ENCODE assay signal across 1 cellular context in genomic region chr6:42781546-42781810, GRCh38.
TF ChIP-seq lines count a peak whose summit lies in the region.

No MANE protein-coding gene starts in this region.

TF ChIP-seq in H1, 55 proteins besides CTCF, POLR2A, EP300 and RAD21:
- TF ChIP-seq TEAD4 (IDR thresholded peaks at IDR 0.05; ENCODE audit: low read depth, low read length) (no peak), CHD1 (IDR thresholded peaks at IDR 0.05; ENCODE audit: low read depth, low read length) (peak; percentile 23; the same call in 1 of the 2 replicates)
